In the genomic region with DNA sequence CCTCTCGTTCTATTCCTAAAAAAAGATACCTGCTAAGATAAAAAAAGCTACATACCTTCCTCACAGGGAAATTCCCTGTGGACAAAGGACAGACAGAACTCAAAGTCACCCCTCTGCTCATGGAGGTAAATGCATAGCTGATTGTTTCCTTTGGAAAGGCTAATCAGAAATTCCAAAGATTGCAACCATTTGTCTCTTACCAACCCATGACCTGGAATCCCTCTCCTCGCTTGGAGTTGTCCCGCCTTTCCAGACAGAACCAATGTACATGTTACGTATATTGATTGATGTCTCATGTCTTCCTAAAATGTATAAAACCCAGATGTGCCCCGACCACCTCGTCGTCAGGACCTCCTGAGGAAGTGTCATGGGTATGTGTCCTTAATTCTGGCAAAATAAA, we compare ENCODE assay signal across 20 cellular contexts. TPM values are rescaled to one million over a fixed set of nuclear protein-coding genes. Genes with fewer than 3 reads are reported as not detected.
DNase-seq lines count a peak whose midpoint lies in the region; ATAC-seq and TF ChIP-seq lines count a peak whose summit lies in the region.
"Had no signal": no experiment of that assay in that cellular context is flagged by ENCODE, and none has a peak within 500 bp of the region (broad histone marks: within the 10 kb centered on the region; RNA-seq: fewer than 3 reads in every experiment).

No MANE protein-coding gene starts in this region.

- H4K20me1 ChIP-seq in GM23338 (replicated peaks; ENCODE audit: insufficient read depth) = no peaks in the 10 kb centered on the region
- H4K20me1 ChIP-seq: BLaER1 had no signal

- H3K4me2 ChIP-seq in GM23338 (no peak overlapping the region), mesendoderm (ENCODE audit: low read length) (no peak overlapping the region)
- H3K4me2 ChIP-seq: BLaER1 had no signal

- H3K56ac ChIP-seq in mesendoderm (ENCODE audit: low read length) = no peak overlapping the region

- H3K9me3 Mint-ChIP-seq in Caco-2 (ENCODE audit: unreplicated experiment) = peaks cover 14% of the 10 kb centered on the region
- no peaks in the 10 kb centered on the region for H3K9me3 Mint-ChIP-seq in GM23338

- H3K4me1 ChIP-seq in Caco-2 (peaks cover 82% of the 10 kb centered on the region), GM23338 (ENCODE audit: insufficient read depth) (peaks cover 14% of the 10 kb centered on the region; the same call in 1 of the 2 replicates), mesendoderm (ENCODE audit: control insufficient read depth, low read depth, low read length) (peaks cover 32% of the 10 kb centered on the region), stomach (peaks cover 17 to 59% (median 43%) of the 10 kb centered on the region in 4 donors)
- H3K4me1 ChIP-seq: BE2C, BLaER1 had no signal

- H3K27ac ChIP-seq in GM23338 (ENCODE audit: low read depth) = no peak overlapping the region
- no peak overlapping the region for H3K27ac ChIP-seq in mesendoderm (ENCODE audit: low read depth, low read length)
- peak overlapping the region in 3 of 5 donors; percentile 46 to 74 (median 48) for H3K27ac ChIP-seq in stomach
- H3K27ac ChIP-seq: BLaER1 had no signal

- DNase-seq in Caco-2 (peak in 1 of 2 experiments; percentile 51), GM23338 (ENCODE audit: low spot score) (no peak), mesendoderm (peak; percentile 65), stomach (no peak), T-helper 9 cell (no peak), NCI-H446 (lab: John Stamatoyannopoulos, UW) (no peak)
- DNase-seq: 8988T; ACHN; BE2C; C1 segment of cervical spinal cord; Calu3; CD4-positive, alpha-beta memory T cell; CD4-positive, CD25-positive, alpha-beta regulatory T cell; CD8-positive, alpha-beta memory T cell; COR-L47; DMS79 treated with DMSO at 0.1 percent for 48 hours; GF-D8 had no signal

- H3K4me1 Mint-ChIP-seq in Caco-2 (ENCODE audit: low read depth, unreplicated experiment) (peaks cover 56% of the 10 kb centered on the region), GM23338 (peaks cover 28% of the 10 kb centered on the region)
- H3K4me1 Mint-ChIP-seq: CD4-positive, alpha-beta memory T cell; CD4-positive, CD25-positive, alpha-beta regulatory T cell; CD8-positive, alpha-beta memory T cell had no signal

- no peaks in the 10 kb centered on the region; the same call in 1 of the 2 replicates for H3K9me3 ChIP-seq in Caco-2
- H3K9me3 ChIP-seq in stomach = no peaks in the 10 kb centered on the region
- H3K9me3 ChIP-seq: BE2C, BLaER1 had no signal

- peaks cover 18% of the 10 kb centered on the region for H3K9me2 ChIP-seq in GM23338 (ENCODE audit: insufficient read depth)

- no peak overlapping the region for H2AK5ac ChIP-seq in mesendoderm (ENCODE audit: low read length)

- no peaks in the 10 kb centered on the region for H3K27me3 Mint-ChIP-seq in Caco-2 (ENCODE audit: insufficient read depth, unreplicated experiment)
- H3K27me3 Mint-ChIP-seq in GM23338 (ENCODE audit: insufficient read depth, low read depth, poor library complexity) = peaks cover 2% of the 10 kb centered on the region

- TF ChIP-seq POLR2A in stomach (IDR thresholded peaks at IDR 0.05) = no peak

- no peaks in the 10 kb centered on the region for H3K79me1 ChIP-seq in mesendoderm (ENCODE audit: low read length)

- H3K36me3 Mint-ChIP-seq in Caco-2 (ENCODE audit: insufficient read depth, unreplicated experiment) (peaks cover 10% of the 10 kb centered on the region), GM23338 (ENCODE audit: low read depth) (no peaks in the 10 kb centered on the region)
- H3K36me3 Mint-ChIP-seq: CD14-positive monocyte; CD4-positive, alpha-beta memory T cell; CD4-positive, CD25-positive, alpha-beta regulatory T cell; CD8-positive, alpha-beta memory T cell had no signal

- no TSS peak for BruUV-seq in Caco-2 (replicated peaks; lab: Mats Ljungman, UMichigan)

- no peak overlapping the region for H3K9ac ChIP-seq in mesendoderm (ENCODE audit: low read length)
- H3K9ac ChIP-seq: BLaER1 had no signal

- no peak overlapping the region for H4K5ac ChIP-seq in mesendoderm (ENCODE audit: low read length)

- H3K23ac ChIP-seq in mesendoderm (ENCODE audit: low read length) = no peak overlapping the region

- ATAC-seq in GM23338 (no peak), GM21390 (IDR thresholded peaks at IDR 0.05; ENCODE audit: unreplicated experiment) (no peak)

- TF ChIP-seq EP300 in stomach (IDR thresholded peaks at IDR 0.05) = no peak

- H4K8ac ChIP-seq in mesendoderm (ENCODE audit: low read depth, low read length) = peak overlapping the region; percentile 30

- peak overlapping the region; percentile 57 for H3K4me3 Mint-ChIP-seq in Caco-2 (ENCODE audit: unreplicated experiment)
- H3K4me3 Mint-ChIP-seq in GM23338 = no peak overlapping the region
- H3K4me3 Mint-ChIP-seq: CD14-positive monocyte; CD4-positive, alpha-beta memory T cell; CD4-positive, CD25-positive, alpha-beta regulatory T cell; CD8-positive, alpha-beta memory T cell had no signal

- H3K4ac ChIP-seq in mesendoderm (ENCODE audit: low read depth, low read length) = no peak overlapping the region

- H3K79me2 ChIP-seq in GM23338 (replicated peaks; ENCODE audit: insufficient read depth) (no peaks in the 10 kb centered on the region), mesendoderm (ENCODE audit: control insufficient read depth, insufficient read depth, low read length) (no peaks in the 10 kb centered on the region)

- intact Hi-C loops in Caco-2 (cut with micrococcal nuclease; ENCODE audit: unreplicated experiment) = no loop called here
- intact Hi-C loops in stomach (cut with DNase I; ENCODE audit: low total_unique reads) = no loop called here

- peak overlapping the region; percentile 51 for H3K18ac ChIP-seq in mesendoderm (ENCODE audit: low read length)

- H3F3A ChIP-seq in GM23338 (replicated peaks; ENCODE audit: low read depth) = no peaks in the 10 kb centered on the region

- H2BK120ac ChIP-seq in mesendoderm (ENCODE audit: low read depth, low read length) = no peak overlapping the region

- H3K27ac Mint-ChIP-seq in Caco-2 (ENCODE audit: unreplicated experiment) = peak overlapping the region; percentile 71
- peak overlapping the region; percentile 21; the same call in 1 of the 2 replicates for H3K27ac Mint-ChIP-seq in GM23338
- H3K27ac Mint-ChIP-seq: CD14-positive monocyte; CD4-positive, alpha-beta memory T cell; CD4-positive, CD25-positive, alpha-beta regulatory T cell; CD8-positive, alpha-beta memory T cell had no signal

- TF ChIP-seq CTCF in Caco-2 (IDR thresholded peaks at IDR 0.05; ENCODE audit: insufficient read depth in 1 of 2, low read depth in 1 of 2, low read length in 1 of 2, severe bottlenecking in 1 of 2, unreplicated experiment in 1 of 2) (no peak), GM23338 (conservative IDR thresholded peaks at IDR 0.05; ENCODE audit: low read depth in 2 of 2) (no peak), stomach (IDR thresholded peaks at IDR 0.05) (no peak)

- CTCF ChIA-PET in Caco-2 (lab: Charles Lee) = no interaction called here

- peak overlapping the region; percentile 14 for H2BK5ac ChIP-seq in mesendoderm (ENCODE audit: low read length)

- no CpG with 5 or more reads among the region's 7 CpGs for WGBS in mesendoderm (ENCODE audit: extremely low coverage, insufficient coverage, low lambda C conversion rate)
- 78 to 87% (median 81%) methylated on average over 7 of the region's 7 CpGs for WGBS in stomach, 5 donors

- no peaks in the 10 kb centered on the region for H3K27me3 ChIP-seq in Caco-2 (replicated peaks; ENCODE audit: control insufficient read depth, insufficient read depth, low read length)
- no peaks in the 10 kb centered on the region for H3K27me3 ChIP-seq in GM23338 (ENCODE audit: insufficient read depth)
- H3K27me3 ChIP-seq in mesendoderm (ENCODE audit: insufficient read depth, low read length, poor library complexity) = no peaks in the 10 kb centered on the region
- no peaks in the 10 kb centered on the region for H3K27me3 ChIP-seq in stomach
- H3K27me3 ChIP-seq: BE2C, BLaER1 had no signal

- peak overlapping the region; percentile 23 for H2BK15ac ChIP-seq in mesendoderm (replicated peaks; ENCODE audit: low read depth)

- POLR2A ChIA-PET in Caco-2 (lab: Charles Lee) = no interaction called here

- peak overlapping the region; percentile 83; the same call in 1 of the 2 replicates for H2AFZ ChIP-seq in GM23338

- no peaks in the 10 kb centered on the region for H3K36me3 ChIP-seq in Caco-2 (ENCODE audit: control insufficient read depth, insufficient read depth, low read length)
- H3K36me3 ChIP-seq in GM23338 (ENCODE audit: insufficient read depth) = no peaks in the 10 kb centered on the region
- no peaks in the 10 kb centered on the region for H3K36me3 ChIP-seq in mesendoderm (ENCODE audit: control insufficient read depth, insufficient read depth, low read length)
- no peaks in the 10 kb centered on the region for H3K36me3 ChIP-seq in stomach
- H3K36me3 ChIP-seq: BE2C, BLaER1 had no signal

- H3K4me3 ChIP-seq in Caco-2 (ENCODE audit: low read depth, low read length) (no peak overlapping the region), GM23338 (no peak overlapping the region), mesendoderm (ENCODE audit: low read length) (no peak overlapping the region), stomach (no peak overlapping the region)
- H3K4me3 ChIP-seq: BLaER1 had no signal

TF ChIP-seq in GM23338, 12 proteins besides CTCF, POLR2A, EP300 and RAD21 (continues in another document):
- TF ChIP-seq EZH2phosphoT487 (IDR thresholded peaks at IDR 0.05; ENCODE audit: unreplicated experiment) (no peak), ZNF114 (CRISPR knock-in tag; IDR thresholded peaks at IDR 0.05) (no peak)

RNA-seq across cellular contexts. Expression of gene LIFR, which starts 49.2 kb away (rescaled TPM):
- total RNA-seq in Caco-2 (2022) = 4.8 and 5.1 TPM in 2 replicates
- 20.5 and 25.2 TPM in 2 replicates for total RNA-seq in GM23338 (2014; rRNA removed; shearing (Covaris generic))
- polyA plus RNA-seq in GM23338 (2016; fragmentation: Nextera tagmentation; extraction: Ambion mirVana) = 10.6 and 11.0 TPM in 2 replicates
- 5.4 TPM for polyA plus RNA-seq in mesendoderm (2013, experiment 1 of 2)
- polyA plus RNA-seq in mesendoderm (2013, experiment 2 of 2) = 5.0 TPM
- total RNA-seq in stomach = 100 to 1,000 TPM in 2 of 5 donors, 10 to 100 TPM in 3; 15.2 to 259 (median 86.2) TPM
- 1 to 10 TPM; 6.2 to 7.7 (median 6.6) TPM for polyA plus RNA-seq in stomach
- total RNA-seq: CD4-positive, CD25-positive, alpha-beta regulatory T cell; CD8-positive, alpha-beta memory T cell had no signal
- polyA plus RNA-seq: CD14-positive monocyte; CD4-positive, alpha-beta memory T cell; CD4-positive, CD25-positive, alpha-beta regulatory T cell; CD8-positive, alpha-beta memory T cell had no signal

Comparison
In these comparisons a context has a peak if more than half of its experiments do, and no peak if none do; other contexts are left out.
1. H3K27ac ChIP-seq: peak in stomach (3 of 5); none in GM23338 (single experiment) and mesendoderm (single experiment).